ENCODE assay signal across 8 cellular contexts in genomic region chr20:64053841-64054661, GRCh38. TPM values are rescaled to one million over a fixed set of nuclear protein-coding genes. Genes with fewer than 3 reads are reported as not detected.
A peak's percentile ranks its signal among the peaks of the same experiment; 100 is the strongest.
DNase-seq lines count a peak whose midpoint lies in the region; TF ChIP-seq lines count a peak whose summit lies in the region.

No MANE protein-coding gene starts in this region.

- H3K27ac Mint-ChIP-seq in neural crest cell (ENCODE audit: unreplicated experiment): peak overlapping the region; percentile 19

- H3K27me3 Mint-ChIP-seq in neural crest cell (ENCODE audit: low read depth): peaks cover 38% of the 10 kb centered on the region

- no peaks in the 10 kb centered on the region for H3K9me3 Mint-ChIP-seq in neural crest cell

- peaks cover 6% of the 10 kb centered on the region for H3K4me1 Mint-ChIP-seq in neural crest cell

- H3K4me3 Mint-ChIP-seq in neural crest cell: peak overlapping the region; percentile 3

- DNase-seq in DMS 273 treated with DMSO at 0.1 percent for 48 hours (lab: John Stamatoyannopoulos, UW) (peak; percentile 58), NCI-H2227 (lab: John Stamatoyannopoulos, UW; ENCODE audit: unreplicated experiment) (peak; percentile 49), dermis microvascular lymphatic vessel endothelial cell (ENCODE audit: low read depth in 2 of 2) (peak; percentile 93 to 97), neural crest cell (ENCODE audit: low read depth, low spot score) (no peak), NCI-H2196 treated with DMSO at 0.1 percent for 48 hours (lab: John Stamatoyannopoulos, UW; ENCODE audit: unreplicated experiment) (no peak), foreskin melanocyte (no peak), NCI-H1417 treated with DMSO at 0.1 percent for 48 hours (lab: John Stamatoyannopoulos, UW) (no peak)
- no peak for DNase-seq in activated naive CD4-positive, alpha-beta T cell treated with anti-CD3 and anti-CD28 coated beads, Interleukin-2, amount 50 U/mL, for 16 hours

- TF ChIP-seq CTCF in neural crest cell (conservative IDR thresholded peaks at IDR 0.05): no peak

- H3K36me3 Mint-ChIP-seq in neural crest cell (ENCODE audit: low read depth): no peaks in the 10 kb centered on the region

RNA-seq across cellular contexts. Expression of gene SOX18, which starts 4.6 kb away (rescaled TPM):
- 27.2 and 75.7 TPM in 2 replicates for total RNA-seq in dermis microvascular lymphatic vessel endothelial cell
- total RNA-seq in neural crest cell: not detected in 2 replicates

RNA-seq across cellular contexts. Expression of gene TCEA2, which starts 8.9 kb away (rescaled TPM):
- 27.0 and 36.0 TPM in 2 replicates for total RNA-seq in dermis microvascular lymphatic vessel endothelial cell
- total RNA-seq in neural crest cell: 82.5 and 83.3 TPM in 2 replicates

RNA-seq across cellular contexts. Expression of gene C20orf204, which starts 18.1 kb away (rescaled TPM):
- 5.8 and 6.3 TPM in 2 replicates for total RNA-seq in dermis microvascular lymphatic vessel endothelial cell
- 2.1 and 2.3 TPM in 2 replicates for total RNA-seq in neural crest cell

RNA-seq across cellular contexts. Expression of gene RGS19, which starts 25.3 kb away (rescaled TPM):
- total RNA-seq in dermis microvascular lymphatic vessel endothelial cell (12.8 and 23.0 TPM in 2 replicates), neural crest cell (11.1 and 11.7 TPM in 2 replicates)

RNA-seq across cellular contexts. Expression of gene OPRL1, which starts 25.8 kb away (rescaled TPM):
- 2.3 and 2.7 TPM in 2 replicates for total RNA-seq in dermis microvascular lymphatic vessel endothelial cell
- total RNA-seq in neural crest cell: 0.93 and 0.96 TPM in 2 replicates

Comparison
In these comparisons a context has a peak if more than half of its experiments do, and no peak if none do; other contexts are left out.
1. DNase-seq: peak in DMS 273 treated with DMSO at 0.1 percent for 48 hours (single experiment), NCI-H2227 (single experiment) and dermis microvascular lymphatic vessel endothelial cell (2 of 2); none in neural crest cell (single experiment), NCI-H2196 treated with DMSO at 0.1 percent for 48 hours (single experiment), activated naive CD4-positive, alpha-beta T cell treated with anti-CD3 and anti-CD28 coated beads, Interleukin-2, amount 50 U/mL, for 16 hours (single experiment), foreskin melanocyte (single experiment) and NCI-H1417 treated with DMSO at 0.1 percent for 48 hours (single experiment).
2. RNA of gene SOX18, which starts 4.6 kb away (total RNA-seq): 27.2 to 75.7 TPM in dermis microvascular lymphatic vessel endothelial cell; not detected in neural crest cell; every median in the first group is over 10 times any median in the second.